10 cellular contexts compared by ENCODE assay signal in the genomic region with DNA sequence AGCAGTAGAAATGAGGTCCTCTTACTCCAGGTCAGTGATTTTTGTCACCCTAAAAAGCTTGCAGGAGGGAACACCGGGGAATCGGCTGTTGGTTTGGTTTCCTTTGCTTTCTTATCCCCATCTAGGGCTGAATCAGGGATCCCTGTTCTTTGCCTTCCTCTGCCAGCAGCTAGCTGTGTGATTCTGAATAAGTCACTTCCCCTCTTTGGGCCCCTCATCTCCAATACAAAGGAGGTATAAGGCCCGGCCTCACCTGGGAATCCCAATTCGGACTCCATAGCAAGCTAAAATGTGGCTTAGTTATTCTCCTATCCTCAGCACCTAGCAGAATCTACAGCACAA. TPM values are rescaled to one million over a fixed set of nuclear protein-coding genes. Genes with fewer than 3 reads are reported as not detected.
DNase-seq lines count a peak whose midpoint lies in the region; ATAC-seq and TF ChIP-seq lines count a peak whose summit lies in the region.
"Had no signal": no experiment of that assay in that cellular context is flagged by ENCODE, and none has a peak within 500 bp of the region (broad histone marks: within the 10 kb centered on the region; RNA-seq: fewer than 3 reads in every experiment).

No MANE protein-coding gene starts in this region.

- no peak for TF ChIP-seq CTCF in lower lobe of right lung (IDR thresholded peaks at IDR 0.05)
- no peak for TF ChIP-seq CTCF in testis (IDR thresholded peaks at IDR 0.05)

- H3K27me3 Mint-ChIP-seq in activated T-cell treated with anti-CD3 and anti-CD28 coated beads, Interleukin-2, amount 50 U/mL, for 24 hours = no peaks in the 10 kb centered on the region
- no peaks in the 10 kb centered on the region for H3K27me3 Mint-ChIP-seq in activated CD8-positive, alpha-beta T cell treated with anti-CD3 and anti-CD28 coated beads, Interleukin-2, amount 10 ng/mL, durations not matched to agents 7 days and 5 days (ENCODE audit: low read depth)

- no peaks in the 10 kb centered on the region for H3K9me3 Mint-ChIP-seq in activated T-cell treated with anti-CD3 and anti-CD28 coated beads, Interleukin-2, amount 50 U/mL, for 24 hours
- no peaks in the 10 kb centered on the region for H3K9me3 Mint-ChIP-seq in activated CD8-positive, alpha-beta T cell treated with anti-CD3 and anti-CD28 coated beads, Interleukin-2, amount 10 ng/mL, durations not matched to agents 7 days and 5 days (ENCODE audit: insufficient read depth)

- no peaks in the 10 kb centered on the region for H3K9me3 ChIP-seq in lower lobe of right lung
- H3K9me3 ChIP-seq in testis = no peaks in the 10 kb centered on the region
- no peaks in the 10 kb centered on the region for H3K9me3 ChIP-seq in MG63

- WGBS in testis, 2 donors = 77 to 84% methylated on average over 4 of the region's 4 CpGs

- no peak for DNase-seq in activated T-cell treated with anti-CD3 and anti-CD28 coated beads, Interleukin-2, amount 50 U/mL, for 24 hours
- DNase-seq in activated T-cell treated with anti-CD3 and anti-CD28 coated beads for 4 hours (no peak), lower lobe of right lung (no peak), testis (no peak), MG63 (no peak)
- no peak for DNase-seq in activated CD8-positive, alpha-beta T cell treated with anti-CD3 and anti-CD28 coated beads, Interleukin-2, amount 10 ng/mL, durations not matched to agents 7 days and 5 days
- DNase-seq: NCI-H345 had no signal

- H3K27me3 ChIP-seq in lower lobe of right lung (ENCODE audit: low read depth) = no peaks in the 10 kb centered on the region
- H3K27me3 ChIP-seq in testis = no peaks in the 10 kb centered on the region
- H3K27me3 ChIP-seq in MG63 = no peaks in the 10 kb centered on the region

- H3K27ac ChIP-seq in lower lobe of right lung (peak overlapping the region; percentile 88), testis (peak overlapping the region; percentile 61 to 97)

- peaks cover 72% of the 10 kb centered on the region for H3K4me1 Mint-ChIP-seq in activated T-cell treated with anti-CD3 and anti-CD28 coated beads, Interleukin-2, amount 50 U/mL, for 24 hours (ENCODE audit: low read depth)
- peaks cover 45% of the 10 kb centered on the region for H3K4me1 Mint-ChIP-seq in activated CD8-positive, alpha-beta T cell treated with anti-CD3 and anti-CD28 coated beads, Interleukin-2, amount 10 ng/mL, durations not matched to agents 7 days and 5 days (ENCODE audit: low read depth)

- no peak for ATAC-seq in activated CD8-positive, alpha-beta T cell treated with anti-CD3 and anti-CD28 coated beads, Interleukin-2, amount 10 ng/mL, durations not matched to agents 7 days and 5 days
- ATAC-seq in lower lobe of right lung (no peak), GM21390 (IDR thresholded peaks at IDR 0.05; ENCODE audit: unreplicated experiment) (no peak), GM19395 (IDR thresholded peaks at IDR 0.05; ENCODE audit: unreplicated experiment) (no peak)

- TF ChIP-seq POLR2A in testis (IDR thresholded peaks at IDR 0.05) = no peak

- intact Hi-C loops in lower lobe of right lung (cut with DNase I) = no loop called here
- intact Hi-C loops in testis (cut with DNase I; ENCODE audit: low total_unique reads) = no loop called here

- H3K4me1 ChIP-seq in lower lobe of right lung (peaks cover 59% of the 10 kb centered on the region), testis (peaks cover 57% of the 10 kb centered on the region)

- H3K36me3 Mint-ChIP-seq in activated T-cell treated with anti-CD3 and anti-CD28 coated beads, Interleukin-2, amount 50 U/mL, for 24 hours (ENCODE audit: low read depth) = no peaks in the 10 kb centered on the region
- no peaks in the 10 kb centered on the region for H3K36me3 Mint-ChIP-seq in activated CD8-positive, alpha-beta T cell treated with anti-CD3 and anti-CD28 coated beads, Interleukin-2, amount 10 ng/mL, durations not matched to agents 7 days and 5 days (ENCODE audit: low read depth)

- H3K4me3 ChIP-seq in lower lobe of right lung (no peak overlapping the region), testis (no peak overlapping the region), MG63 (no peak overlapping the region)

- peak overlapping the region; percentile 75 for H3K4me3 Mint-ChIP-seq in activated T-cell treated with anti-CD3 and anti-CD28 coated beads, Interleukin-2, amount 50 U/mL, for 24 hours
- H3K4me3 Mint-ChIP-seq in activated CD8-positive, alpha-beta T cell treated with anti-CD3 and anti-CD28 coated beads, Interleukin-2, amount 10 ng/mL, durations not matched to agents 7 days and 5 days = no peak overlapping the region

- H3K27ac Mint-ChIP-seq in activated T-cell treated with anti-CD3 and anti-CD28 coated beads, Interleukin-2, amount 50 U/mL, for 24 hours = peak overlapping the region; percentile 96
- peak overlapping the region; percentile 85 for H3K27ac Mint-ChIP-seq in activated CD8-positive, alpha-beta T cell treated with anti-CD3 and anti-CD28 coated beads, Interleukin-2, amount 10 ng/mL, durations not matched to agents 7 days and 5 days

- H3K36me3 ChIP-seq in lower lobe of right lung (no peaks in the 10 kb centered on the region), testis (ENCODE audit: low read depth, missing control alignments) (no peaks in the 10 kb centered on the region), MG63 (no peaks in the 10 kb centered on the region)

- CTCF ChIA-PET in activated CD8-positive, alpha-beta T cell treated with anti-CD3 and anti-CD28 coated beads, Interleukin-2, amount 10 ng/mL, durations not matched to agents 7 days and 5 days (lab: Charles Lee) = interaction anchor here (0.7 to 3.5 kb wide), 4 partner anchors 10 to 31 kb away, joined by 3 to 16 read pairs (median 6); a partner anchor contains a TSS

- POLR2A ChIA-PET in activated CD8-positive, alpha-beta T cell treated with anti-CD3 and anti-CD28 coated beads, Interleukin-2, amount 10 ng/mL, durations not matched to agents 7 days and 5 days (lab: Charles Lee) = interaction anchor here (1.7 to 3.1 kb wide), 3 partner anchors 10 to 49 kb away, joined by 5 to 17 read pairs (median 9); no protein-coding TSS in a partner anchor

RNA-seq across cellular contexts. Expression of a gene that starts 18.5 kb away (rescaled TPM):
- total RNA-seq in activated CD8-positive, alpha-beta T cell treated with anti-CD3 and anti-CD28 coated beads, Interleukin-2, amount 10 ng/mL, durations not matched to agents 7 days and 5 days = under 1 TPM; 0.37 to 0.45 TPM
- not detected for total RNA-seq in lower lobe of right lung
- 100 to 1,000 TPM in 1 of 2 donors, 10 to 100 TPM in 1; 46.8 to 104 TPM for total RNA-seq in testis
- 84.9 TPM for polyA plus RNA-seq in testis (ENCODE audit: insufficient read depth, low read depth, low replicate concordance)
- not detected in 2 replicates for total RNA-seq in MG63 (2014; rRNA removed; shearing (Covaris generic); ENCODE audit: low replicate concordance)

RNA-seq across cellular contexts. Expression of a gene that starts 29.6 kb away (rescaled TPM):
- total RNA-seq in activated CD8-positive, alpha-beta T cell treated with anti-CD3 and anti-CD28 coated beads, Interleukin-2, amount 10 ng/mL, durations not matched to agents 7 days and 5 days = 10 to 100 TPM; 78.7 to 79.5 TPM
- 128 TPM for total RNA-seq in lower lobe of right lung
- total RNA-seq in testis = 100 to 1,000 TPM; 156 to 185 TPM
- polyA plus RNA-seq in testis (ENCODE audit: insufficient read depth, low read depth, low replicate concordance) = 86.8 TPM
- 9.4 and 10.3 TPM in 2 replicates for total RNA-seq in MG63 (2014; rRNA removed; shearing (Covaris generic); ENCODE audit: low replicate concordance)

RNA-seq across cellular contexts. Expression of a gene that starts 58.1 kb away (rescaled TPM):
- not detected for total RNA-seq in activated CD8-positive, alpha-beta T cell treated with anti-CD3 and anti-CD28 coated beads, Interleukin-2, amount 10 ng/mL, durations not matched to agents 7 days and 5 days
- total RNA-seq in lower lobe of right lung (not detected), testis (not detected)
- polyA plus RNA-seq in testis (ENCODE audit: insufficient read depth, low read depth, low replicate concordance) = not detected
- total RNA-seq in MG63 (2014; rRNA removed; shearing (Covaris generic); ENCODE audit: low replicate concordance) = not detected in 2 replicates
- total RNA-seq: renal cortical epithelial cell had no signal

Comparison
In these comparisons a context has a peak if more than half of its experiments do, and no peak if none do; other contexts are left out.
1. RNA of a gene that starts 18.5 kb away (total RNA-seq): 46.8 to 104 TPM in testis; 0.37 to 0.45 TPM in activated CD8-positive, alpha-beta T cell treated with anti-CD3 and anti-CD28 coated beads, Interleukin-2, amount 10 ng/mL, durations not matched to agents 7 days and 5 days, not detected in lower lobe of right lung (single experiment) and not detected in MG63; every median in the first group is over 10 times any median in the second.